In genomic region chr10:79562135-79562756, GRCh38 we compare ENCODE assay signal across 8 cellular contexts.
DNase-seq lines count a peak whose midpoint lies in the region; ATAC-seq lines count a peak whose summit lies in the region.

No MANE protein-coding gene starts in this region.

- peak; percentile 84 for ATAC-seq in HG02678 (IDR thresholded peaks at IDR 0.05; ENCODE audit: unreplicated experiment)

- DNase-seq in NCI-H1436 (lab: John Stamatoyannopoulos, UW) (peak; percentile 32), NCI-H1436 treated with DMSO at 0.1 percent for 48 hours (lab: John Stamatoyannopoulos, UW) (no peak), NCI-H1930 (lab: John Stamatoyannopoulos, UW) (peak; percentile 6 to 39), ecto neural progenitor cell (ENCODE audit: low spot score) (peak; percentile 80), medulla oblongata (ENCODE audit: extremely low spot score) (peak; percentile 70)
- peak; percentile 62 for DNase-seq in activated CD4-positive, alpha-beta T cell treated with anti-CD3 and anti-CD28 coated beads, Interleukin-2, amount 50 U/mL, for 1 hour
- DNase-seq in stimulated activated CD8-positive, alpha-beta memory T cell treated with anti-CD3 and anti-CD28 coated beads, Interleukin-4, amount 100 ng/mL, for 24 hours (ENCODE audit: low read depth) = peak; percentile 50
